31 cellular contexts compared by ENCODE assay signal in genomic region chr21:43873673-43874072, GRCh38. TPM values are rescaled to one million over a fixed set of nuclear protein-coding genes. Genes with fewer than 3 reads are reported as not detected.
DNase-seq lines count a peak whose midpoint lies in the region; ATAC-seq and TF ChIP-seq lines count a peak whose summit lies in the region.
"Had no signal": no experiment of that assay in that cellular context is flagged by ENCODE, and none has a peak within 500 bp of the region (broad histone marks: within the 10 kb centered on the region; RNA-seq: fewer than 3 reads in every experiment).

No MANE protein-coding gene starts in this region.

- no peaks in the 10 kb centered on the region for H3K27me3 ChIP-seq in CD4-positive, CD25-positive, alpha-beta regulatory T cell (ENCODE audit: control insufficient read depth, insufficient read depth, low read length)
- H3K27me3 ChIP-seq in dorsolateral prefrontal cortex (no peaks in the 10 kb centered on the region), neural progenitor cell (no peaks in the 10 kb centered on the region)
- H3K27me3 ChIP-seq: colonic mucosa, heart left ventricle, MG63, pancreas, right atrium auricular region, upper lobe of right lung had no signal

- H3K27ac ChIP-seq in CD4-positive, CD25-positive, alpha-beta regulatory T cell (ENCODE audit: insufficient read depth, low read length, poor library complexity, severe bottlenecking): no peak overlapping the region
- H3K27ac ChIP-seq in dorsolateral prefrontal cortex (no peak overlapping the region), neural progenitor cell (no peak overlapping the region)
- H3K27ac ChIP-seq: colonic mucosa, pancreas, PC-9, right atrium auricular region, upper lobe of right lung had no signal

- no peak overlapping the region for H2AFZ ChIP-seq in neural progenitor cell (replicated peaks)
- H2AFZ ChIP-seq: PC-9 had no signal

- ATAC-seq in activated CD8-positive, alpha-beta T cell treated with anti-CD3 and anti-CD28 coated beads for 36 hours: peak; percentile 82
- ATAC-seq in activated CD8-positive, alpha-beta T cell treated with anti-CD3 and anti-CD28 coated beads, Interleukin-2, amount 10 ng/mL, durations not matched to agents 7 days and 5 days: no peak
- no peak for ATAC-seq in CD4-positive, CD25-positive, alpha-beta regulatory T cell (ENCODE audit: low read depth in 2 of 2)
- no peak for ATAC-seq in activated B cell treated with CpG ODN at 0.5 μM for 24 hours (ENCODE audit: low read depth)
- ATAC-seq: effector memory CD8-positive, alpha-beta T cell; heart left ventricle; Right ventricle myocardium inferior had no signal

- no peak overlapping the region for H3K4me3 Mint-ChIP-seq in activated CD8-positive, alpha-beta T cell treated with anti-CD3 and anti-CD28 coated beads for 36 hours
- no peak overlapping the region for H3K4me3 Mint-ChIP-seq in activated CD8-positive, alpha-beta T cell treated with anti-CD3 and anti-CD28 coated beads, Interleukin-2, amount 10 ng/mL, durations not matched to agents 7 days and 5 days
- H3K4me3 Mint-ChIP-seq in CD4-positive, CD25-positive, alpha-beta regulatory T cell: peak overlapping the region in 1 of 4 donors; percentile 10
- H3K4me3 Mint-ChIP-seq in activated B cell treated with CpG ODN at 0.5 μM for 24 hours (no peak overlapping the region), osteocyte (ENCODE audit: unreplicated experiment) (no peak overlapping the region), neural progenitor cell (no peak overlapping the region)
- H3K4me3 Mint-ChIP-seq: B cell; effector memory CD8-positive, alpha-beta T cell; nephron had no signal

- peaks cover 6% of the 10 kb centered on the region for H3K4me1 ChIP-seq in CD4-positive, CD25-positive, alpha-beta regulatory T cell (ENCODE audit: control insufficient read depth, insufficient read depth, low read length, poor library complexity, severe bottlenecking)
- H3K4me1 ChIP-seq in neural progenitor cell: no peaks in the 10 kb centered on the region
- H3K4me1 ChIP-seq: colonic mucosa, upper lobe of right lung had no signal

- no peaks in the 10 kb centered on the region for H4K20me1 ChIP-seq in neural progenitor cell (ENCODE audit: low read depth)

- no peak overlapping the region for H3K9ac ChIP-seq in neural progenitor cell

- H3K36me3 ChIP-seq in CD4-positive, CD25-positive, alpha-beta regulatory T cell (ENCODE audit: control insufficient read depth, insufficient read depth, low read length): peaks cover 32% of the 10 kb centered on the region
- no peaks in the 10 kb centered on the region for H3K36me3 ChIP-seq in neural progenitor cell
- H3K36me3 ChIP-seq: colonic mucosa, pancreas, right atrium auricular region had no signal

- peaks cover 2% of the 10 kb centered on the region for H3K9me3 Mint-ChIP-seq in activated CD8-positive, alpha-beta T cell treated with anti-CD3 and anti-CD28 coated beads for 36 hours
- no peaks in the 10 kb centered on the region for H3K9me3 Mint-ChIP-seq in activated CD8-positive, alpha-beta T cell treated with anti-CD3 and anti-CD28 coated beads, Interleukin-2, amount 10 ng/mL, durations not matched to agents 7 days and 5 days (ENCODE audit: insufficient read depth)
- peaks cover 0 to 4% (median 1%) of the 10 kb centered on the region in 7 donors for H3K9me3 Mint-ChIP-seq in CD4-positive, CD25-positive, alpha-beta regulatory T cell
- peaks cover 2% of the 10 kb centered on the region for H3K9me3 Mint-ChIP-seq in activated B cell treated with CpG ODN at 0.5 μM for 24 hours
- no peaks in the 10 kb centered on the region for H3K9me3 Mint-ChIP-seq in osteocyte (ENCODE audit: unreplicated experiment)
- H3K9me3 Mint-ChIP-seq in neural progenitor cell: peaks cover 12% of the 10 kb centered on the region
- H3K9me3 Mint-ChIP-seq: effector memory CD8-positive, alpha-beta T cell had no signal

- H3K4me3 ChIP-seq in CD4-positive, CD25-positive, alpha-beta regulatory T cell (ENCODE audit: low read depth, low read length): no peak overlapping the region
- H3K4me3 ChIP-seq in dorsolateral prefrontal cortex (no peak overlapping the region), neural progenitor cell (no peak overlapping the region)
- H3K4me3 ChIP-seq: colonic mucosa, heart left ventricle, lower lobe of right lung, MG63, pancreas, PC-9, right atrium auricular region, upper lobe of right lung had no signal

- TF ChIP-seq CTCF in activated CD8-positive, alpha-beta T cell treated with anti-CD3 and anti-CD28 coated beads for 36 hours (IDR thresholded peaks at IDR 0.05): no peak
- TF ChIP-seq CTCF in activated B cell treated with CpG ODN at 0.5 μM for 24 hours (IDR thresholded peaks at IDR 0.05): no peak
- TF ChIP-seq CTCF in osteocyte (IDR thresholded peaks at IDR 0.05): no peak
- no peak for TF ChIP-seq CTCF in dorsolateral prefrontal cortex (IDR thresholded peaks at IDR 0.05 in 54 of 56, conservative IDR thresholded peaks at IDR 0.05 in 2 of 56; ENCODE audit: low read depth in 1 of 56, partially characterized antibody in 56 of 56)
- no peak for TF ChIP-seq CTCF in neural progenitor cell (IDR thresholded peaks at IDR 0.05)

- no peaks in the 10 kb centered on the region for H3K79me2 ChIP-seq in neural progenitor cell (ENCODE audit: low read depth)

- peak overlapping the region; percentile 52 for H3K27ac Mint-ChIP-seq in activated CD8-positive, alpha-beta T cell treated with anti-CD3 and anti-CD28 coated beads for 36 hours
- no peak overlapping the region for H3K27ac Mint-ChIP-seq in activated CD8-positive, alpha-beta T cell treated with anti-CD3 and anti-CD28 coated beads, Interleukin-2, amount 10 ng/mL, durations not matched to agents 7 days and 5 days
- peak overlapping the region in 2 of 3 donors; percentile 13 to 20 for H3K27ac Mint-ChIP-seq in CD4-positive, CD25-positive, alpha-beta regulatory T cell
- H3K27ac Mint-ChIP-seq in activated B cell treated with CpG ODN at 0.5 μM for 24 hours (peak overlapping the region; percentile 22), osteocyte (ENCODE audit: unreplicated experiment) (peak overlapping the region; percentile 89), neural progenitor cell (no peak overlapping the region)
- H3K27ac Mint-ChIP-seq: B cell had no signal

- DNase-seq in activated CD8-positive, alpha-beta T cell treated with anti-CD3 and anti-CD28 coated beads for 36 hours: no peak
- DNase-seq in activated CD8-positive, alpha-beta T cell treated with anti-CD3 and anti-CD28 coated beads, Interleukin-2, amount 10 ng/mL, durations not matched to agents 7 days and 5 days: no peak
- no peak for DNase-seq in CD4-positive, CD25-positive, alpha-beta regulatory T cell
- DNase-seq in activated B cell treated with CpG ODN at 0.5 μM for 24 hours: no peak
- DNase-seq in osteocyte (ENCODE audit: extremely low spot score, unreplicated experiment): no peak
- no peak for DNase-seq in NCI-H2107 (lab: John Stamatoyannopoulos, UW)
- no peak for DNase-seq in dorsolateral prefrontal cortex
- no peak for DNase-seq in neural progenitor cell (ENCODE audit: low spot score)
- DNase-seq: activated CD8-positive, alpha-beta memory T cell treated with anti-CD3 and anti-CD28 coated beads for 24 hours; amniotic stem cell; colonic mucosa; DMS153; effector memory CD8-positive, alpha-beta T cell; erythroblast; H7; heart left ventricle; kidney glomerular epithelial cell; lower lobe of right lung; MG63; NCI-H1105 treated with DMSO at 0.1 percent for 48 hours; NCI-H1930; NCI-H526; NK-92 treated with Interleukin-12 subunit alpha and Interleukin-12 subunit beta, amount 100 ng/mL, for 24 hours; PC-9; stimulated activated CD4-positive, alpha-beta T cell treated with anti-CD3 and anti-CD28 coated beads, Interleukin-2, amount 100 ng/mL, for 24 hours had no signal

- no peak overlapping the region for H3K4me2 ChIP-seq in neural progenitor cell
- H3K4me2 ChIP-seq: PC-9 had no signal

- H3F3A ChIP-seq in neural progenitor cell (ENCODE audit: low read depth): no peaks in the 10 kb centered on the region

- H3K4me1 Mint-ChIP-seq in activated CD8-positive, alpha-beta T cell treated with anti-CD3 and anti-CD28 coated beads for 36 hours (ENCODE audit: low read depth): peaks cover 63% of the 10 kb centered on the region
- H3K4me1 Mint-ChIP-seq in activated CD8-positive, alpha-beta T cell treated with anti-CD3 and anti-CD28 coated beads, Interleukin-2, amount 10 ng/mL, durations not matched to agents 7 days and 5 days (ENCODE audit: low read depth): peaks cover 36% of the 10 kb centered on the region
- peaks cover 30 to 86% (median 61%) of the 10 kb centered on the region in 4 donors for H3K4me1 Mint-ChIP-seq in CD4-positive, CD25-positive, alpha-beta regulatory T cell
- H3K4me1 Mint-ChIP-seq in activated B cell treated with CpG ODN at 0.5 μM for 24 hours (peaks cover 13% of the 10 kb centered on the region), osteocyte (ENCODE audit: unreplicated experiment) (peaks cover 43% of the 10 kb centered on the region), neural progenitor cell (peaks cover 8% of the 10 kb centered on the region)

- POLR2A ChIA-PET in activated CD8-positive, alpha-beta T cell treated with anti-CD3 and anti-CD28 coated beads for 36 hours (lab: Charles Lee): interaction anchor here (1.0 to 1.3 kb wide), 6 partner anchors 10 to 43 kb away, joined by 3 to 11 read pairs (median 3); no protein-coding TSS in a partner anchor
- POLR2A ChIA-PET in activated CD8-positive, alpha-beta T cell treated with anti-CD3 and anti-CD28 coated beads, Interleukin-2, amount 10 ng/mL, durations not matched to agents 7 days and 5 days (lab: Charles Lee): no interaction called here
- POLR2A ChIA-PET in activated B cell treated with CpG ODN at 0.5 μM for 24 hours (lab: Charles Lee): no interaction called here

- no peaks in the 10 kb centered on the region for H3K9me3 ChIP-seq in CD4-positive, CD25-positive, alpha-beta regulatory T cell (ENCODE audit: control insufficient read depth in 2 of 2, low read length in 2 of 2)
- no peaks in the 10 kb centered on the region for H3K9me3 ChIP-seq in neural progenitor cell (ENCODE audit: low read depth)
- H3K9me3 ChIP-seq: colonic mucosa, heart left ventricle, lower lobe of right lung, pancreas, right atrium auricular region, upper lobe of right lung had no signal

- intact Hi-C loops in activated CD8-positive, alpha-beta T cell treated with anti-CD3 and anti-CD28 coated beads for 36 hours (cut with micrococcal nuclease): no loop called here
- intact Hi-C loops in activated B cell treated with CpG ODN at 0.5 μM for 24 hours (cut with micrococcal nuclease) (no loop called here), dorsolateral prefrontal cortex (cut with DNase I) (no loop called here)

- H3K36me3 Mint-ChIP-seq in activated CD8-positive, alpha-beta T cell treated with anti-CD3 and anti-CD28 coated beads for 36 hours (ENCODE audit: low read depth): peaks cover 52% of the 10 kb centered on the region
- H3K36me3 Mint-ChIP-seq in activated CD8-positive, alpha-beta T cell treated with anti-CD3 and anti-CD28 coated beads, Interleukin-2, amount 10 ng/mL, durations not matched to agents 7 days and 5 days (ENCODE audit: low read depth): peaks cover 60% of the 10 kb centered on the region
- peaks cover 49% of the 10 kb centered on the region for H3K36me3 Mint-ChIP-seq in CD4-positive, CD25-positive, alpha-beta regulatory T cell
- H3K36me3 Mint-ChIP-seq in activated B cell treated with CpG ODN at 0.5 μM for 24 hours (ENCODE audit: low read depth) (peaks cover 48% of the 10 kb centered on the region), osteocyte (ENCODE audit: unreplicated experiment) (peaks cover 24% of the 10 kb centered on the region), neural progenitor cell (peaks cover 33% of the 10 kb centered on the region)

- CTCF ChIA-PET in activated CD8-positive, alpha-beta T cell treated with anti-CD3 and anti-CD28 coated beads for 36 hours (lab: Charles Lee): interaction anchor here (1.6 to 2.3 kb wide), 3 partner anchors 14 to 65 kb away, joined by 4 to 8 read pairs (median 8); no protein-coding TSS in a partner anchor
- CTCF ChIA-PET in activated CD8-positive, alpha-beta T cell treated with anti-CD3 and anti-CD28 coated beads, Interleukin-2, amount 10 ng/mL, durations not matched to agents 7 days and 5 days (lab: Charles Lee): interaction anchor here (1.6 to 2.4 kb wide), 3 partner anchors 10 to 67 kb away, joined by 3 to 8 read pairs (median 6); no protein-coding TSS in a partner anchor
- CTCF ChIA-PET in activated B cell treated with CpG ODN at 0.5 μM for 24 hours (lab: Charles Lee): no interaction called here

- H3K27me3 Mint-ChIP-seq in activated CD8-positive, alpha-beta T cell treated with anti-CD3 and anti-CD28 coated beads for 36 hours: no peaks in the 10 kb centered on the region
- H3K27me3 Mint-ChIP-seq in activated CD8-positive, alpha-beta T cell treated with anti-CD3 and anti-CD28 coated beads, Interleukin-2, amount 10 ng/mL, durations not matched to agents 7 days and 5 days (ENCODE audit: low read depth): no peaks in the 10 kb centered on the region
- no peaks in the 10 kb centered on the region for H3K27me3 Mint-ChIP-seq in CD4-positive, CD25-positive, alpha-beta regulatory T cell
- no peaks in the 10 kb centered on the region for H3K27me3 Mint-ChIP-seq in activated B cell treated with CpG ODN at 0.5 μM for 24 hours
- H3K27me3 Mint-ChIP-seq in osteocyte (ENCODE audit: unreplicated experiment): no peaks in the 10 kb centered on the region
- H3K27me3 Mint-ChIP-seq in neural progenitor cell (ENCODE audit: insufficient read depth, low read depth): no peaks in the 10 kb centered on the region
- H3K27me3 Mint-ChIP-seq: B cell; effector memory CD8-positive, alpha-beta T cell had no signal

RNA-seq across cellular contexts. Expression of gene AGPAT3, which starts 8.7 kb away (rescaled TPM):
- total RNA-seq in activated CD8-positive, alpha-beta T cell treated with anti-CD3 and anti-CD28 coated beads for 36 hours: 10 to 100 TPM; 59.3 to 62.2 TPM
- total RNA-seq in activated CD8-positive, alpha-beta T cell treated with anti-CD3 and anti-CD28 coated beads, Interleukin-2, amount 10 ng/mL, durations not matched to agents 7 days and 5 days: 10 to 100 TPM; 70.4 to 72.5 TPM
- total RNA-seq in CD4-positive, CD25-positive, alpha-beta regulatory T cell: 67.8 TPM
- 10 to 100 TPM; 13.3 to 19.8 (median 17.4) TPM for polyA plus RNA-seq in CD4-positive, CD25-positive, alpha-beta regulatory T cell
- total RNA-seq in activated B cell treated with CpG ODN at 0.5 μM for 24 hours (48.9 and 57.7 TPM in 2 replicates), osteocyte (62.1 and 63.2 TPM in 2 replicates), dorsolateral prefrontal cortex (100 to 1,000 TPM in 106 of 120 experiments, 10 to 100 TPM in 14; 89.4 to 157 (median 110) TPM), neural progenitor cell (ENCODE audit: low replicate concordance) (7.8 and 8.7 TPM in 2 replicates)

Comparison
In these comparisons a context has a peak if more than half of its experiments do, and no peak if none do; other contexts are left out.
1. H3K27ac Mint-ChIP-seq: peak in activated CD8-positive, alpha-beta T cell treated with anti-CD3 and anti-CD28 coated beads for 36 hours (single experiment), CD4-positive, CD25-positive, alpha-beta regulatory T cell (2 of 3), activated B cell treated with CpG ODN at 0.5 μM for 24 hours (single experiment) and osteocyte (single experiment); none in activated CD8-positive, alpha-beta T cell treated with anti-CD3 and anti-CD28 coated beads, Interleukin-2, amount 10 ng/mL, durations not matched to agents 7 days and 5 days (single experiment) and neural progenitor cell (single experiment).